In genomic region chr7:19113855-19114590, GRCh38 we compare ENCODE assay signal across 17 cellular contexts. TPM values are rescaled to one million over a fixed set of nuclear protein-coding genes. Genes with fewer than 3 reads are reported as not detected.
A peak's percentile ranks its signal among the peaks of the same experiment; 100 is the strongest.
DNase-seq lines count a peak whose midpoint lies in the region; ATAC-seq and TF ChIP-seq lines count a peak whose summit lies in the region.
"Had no signal": no experiment of that assay in that cellular context is flagged by ENCODE, and none has a peak within 500 bp of the region (broad histone marks: within the 10 kb centered on the region; RNA-seq: fewer than 3 reads in every experiment).

No MANE protein-coding gene starts in this region.

- H3K4me3 ChIP-seq in AG10803 (ENCODE audit: low read length) (peak overlapping the region; percentile 99), choroid plexus epithelial cell (ENCODE audit: low read depth, low read length) (peak overlapping the region; percentile 99), osteoblast (ENCODE audit: insufficient read depth, low read length) (peak overlapping the region; percentile 95), lower lobe of right lung (no peak overlapping the region)

- DNase-seq in AG10803 (ENCODE audit: low read depth) (no peak), NCI-H69 (lab: John Stamatoyannopoulos, UW) (peak; percentile 27), choroid plexus epithelial cell (ENCODE audit: low read depth) (peak; percentile 42), osteoblast (ENCODE audit: insufficient read length, low spot score, missing footprints) (peak; percentile 95), lower lobe of right lung (no peak), CD1c-positive myeloid dendritic cell (ENCODE audit: extremely low spot score) (no peak), NCI-H187 (lab: John Stamatoyannopoulos, UW) (no peak)
- DNase-seq: activated CD4-positive, alpha-beta T cell treated with anti-CD3 and anti-CD28 coated beads, Interleukin-2, amount 10 ng/mL, durations not matched to agents 7 days and 5 days; caudate nucleus; GF-D8; NCI-H1105; posterior cingulate gyrus; stimulated activated CD4-positive, alpha-beta T cell treated with anti-CD3 and anti-CD28 coated beads, Interleukin-4, amount 100 ng/mL, for 24 hours had no signal

- H3K4me1 ChIP-seq in osteoblast (ENCODE audit: insufficient read depth, low read length) (peaks cover 36% of the 10 kb centered on the region), lower lobe of right lung (peaks cover 23% of the 10 kb centered on the region)

- H4K20me1 ChIP-seq in osteoblast (ENCODE audit: insufficient read depth, low read length): peaks cover 9% of the 10 kb centered on the region

- no peak overlapping the region for H2AFZ ChIP-seq in osteoblast (ENCODE audit: low read length)

- intact Hi-C loops in lower lobe of right lung (cut with DNase I): no loop called here

- ATAC-seq in lower lobe of right lung: no peak
- no peak for ATAC-seq in GM21786 (IDR thresholded peaks at IDR 0.05; ENCODE audit: unreplicated experiment)
- ATAC-seq: stimulated activated memory B cell treated with anti-CD40 and anti-IgM and Interleukin-4, amounts not matched to agents 10 μg/mL and 1 μg/mL and 100 μg/mL, for 72 hours had no signal

- H3K27ac ChIP-seq in osteoblast (ENCODE audit: low read depth, low read length) (peak overlapping the region; percentile 80), lower lobe of right lung (no peak overlapping the region)

- H3K36me3 ChIP-seq in osteoblast (ENCODE audit: insufficient read depth, low read length): no peaks in the 10 kb centered on the region
- H3K36me3 ChIP-seq in lower lobe of right lung: no peaks in the 10 kb centered on the region

- peaks cover 67% of the 10 kb centered on the region for H3K79me2 ChIP-seq in osteoblast (ENCODE audit: insufficient read depth, low read length)

- peak overlapping the region; percentile 94 for H3K4me2 ChIP-seq in osteoblast (ENCODE audit: insufficient read depth, low read length)

- TF ChIP-seq CTCF in AG10803 (conservative IDR thresholded peaks at IDR 0.05; ENCODE audit: low read length): no peak
- TF ChIP-seq CTCF in choroid plexus epithelial cell (conservative IDR thresholded peaks at IDR 0.05; ENCODE audit: low read depth, low read length): no peak
- TF ChIP-seq CTCF in osteoblast (IDR thresholded peaks at IDR 0.05; ENCODE audit: extremely low read depth, low read depth, low read length): no peak
- TF ChIP-seq CTCF in lower lobe of right lung (IDR thresholded peaks at IDR 0.05): no peak

- H3K27me3 ChIP-seq in osteoblast (ENCODE audit: insufficient read depth, low read length): no peaks in the 10 kb centered on the region
- H3K27me3 ChIP-seq in lower lobe of right lung (ENCODE audit: low read depth): peaks cover 97% of the 10 kb centered on the region

- H3K9me3 ChIP-seq in osteoblast (ENCODE audit: low read depth, low read length): no peaks in the 10 kb centered on the region
- no peaks in the 10 kb centered on the region for H3K9me3 ChIP-seq in lower lobe of right lung

RNA-seq across cellular contexts. Expression of gene TWIST1, which starts 3.4 kb away (rescaled TPM):
- total RNA-seq in osteoblast (101 and 113 TPM in 2 replicates), lower lobe of right lung (not detected)

RNA-seq across cellular contexts. Expression of gene FERD3L, which starts 31.2 kb away (rescaled TPM):
- total RNA-seq in osteoblast (not detected in 2 replicates), lower lobe of right lung (not detected)
- total RNA-seq: activated CD4-positive, alpha-beta T cell treated with anti-CD3 and anti-CD28 coated beads, Interleukin-2, amount 10 ng/mL, durations not matched to agents 7 days and 5 days; activated T-helper 1 cell treated with anti-CD3 and anti-CD28 coated beads, Interleukin-12 subunit alpha, Interleukin-12 subunit beta, Interleukin-2, Interleukin-4 antibody, amounts not matched to agents 30 ng/mL and 10 ng/mL and 1 ng/mL, durations not matched to agents 14 hours and 24 hours and 36 hours; T-helper 1 cell treated with Interleukin-12 subunit alpha and Interleukin-12 subunit beta and Interleukin-4 antibody, amounts not matched to agents 30 ng/mL and 1 ng/mL, for 36 hours had no signal

Comparison
In these comparisons a context has a peak if more than half of its experiments do, and no peak if none do; other contexts are left out.
1. DNase-seq: peak in NCI-H69 (single experiment), choroid plexus epithelial cell (single experiment) and osteoblast (single experiment); none in AG10803 (single experiment), lower lobe of right lung (single experiment), CD1c-positive myeloid dendritic cell (single experiment) and NCI-H187 (0 of 2).
2. RNA of gene TWIST1, which starts 3.4 kb away (total RNA-seq): 101 to 113 TPM in osteoblast; not detected in lower lobe of right lung (single experiment); every median in the first group is over 10 times any median in the second.